ENCODE assay signal across 1 cellular context in the genomic region with DNA sequence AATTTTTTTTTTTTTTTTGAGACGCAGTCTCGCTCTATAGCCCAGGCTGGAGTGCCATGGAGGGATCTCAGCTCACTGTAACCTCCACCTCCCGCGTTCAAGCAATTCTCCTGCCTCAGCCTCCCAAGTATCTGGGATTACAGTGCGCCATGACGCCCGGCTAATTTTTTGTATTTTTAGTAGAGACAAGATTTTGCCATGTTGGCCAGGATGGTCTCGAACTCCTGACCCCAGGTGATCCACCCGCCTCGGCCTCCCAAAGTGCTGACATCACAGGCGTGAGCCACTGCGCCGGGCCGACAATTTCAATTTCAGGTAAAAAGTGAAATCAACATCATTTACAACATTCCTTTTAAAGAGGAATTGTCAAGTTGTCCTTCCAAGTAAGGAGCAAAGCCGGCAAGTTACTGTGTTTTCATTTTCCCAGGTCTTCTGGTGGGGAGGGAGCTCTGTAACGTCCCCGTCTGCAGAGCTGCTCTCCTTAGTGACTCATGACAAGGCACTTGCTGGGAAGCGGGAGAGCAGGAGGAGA.
A peak's percentile ranks its signal among the peaks of the same experiment; 100 is the strongest.
TF ChIP-seq lines count a peak whose summit lies in the region.

No MANE protein-coding gene starts in this region.

TF ChIP-seq in K562, 482 proteins besides CTCF, POLR2A, EP300 and RAD21 (continued from another document):
- TF ChIP-seq MAFG (tag; conservative IDR thresholded peaks at IDR 0.05), result 0 out of 2 replicates have a peak, but pooled peaks have one; percentile 16
